Comparison of ENCODE assay signal across 23 cellular contexts in genomic region chr10:60172363-60172990, GRCh38.
DNase-seq lines count a peak whose midpoint lies in the region; ATAC-seq, FAIRE-seq and TF ChIP-seq lines count a peak whose summit lies in the region.
"Had no signal": no experiment of that assay in that cellular context is flagged by ENCODE, and none has a peak within 500 bp of the region (broad histone marks: within the 10 kb centered on the region; RNA-seq: fewer than 3 reads in every experiment).

No MANE protein-coding gene starts in this region.

- DNase-seq in HCT116 (ENCODE audit: low read depth, low spot score): no peak
- DNase-seq in NCI-H526 (lab: John Stamatoyannopoulos, UW): peak; percentile 86 to 96
- no peak for DNase-seq in smooth muscle cell (lab: John Stamatoyannopoulos, UW; ENCODE audit: unreplicated experiment)
- no peak for DNase-seq in G401 (ENCODE audit: low spot score)
- DNase-seq in GM03348 (ENCODE audit: low spot score): no peak
- no peak for DNase-seq in HTR-8/SVneo (ENCODE audit: insufficient read length, low spot score)
- DNase-seq: activated naive CD8-positive, alpha-beta T cell treated with anti-CD3 and anti-CD28 coated beads, Interleukin-2, amount 50 U/mL, for 24 hours; AML-193; caudate nucleus; DMS 273 treated with DMSO at 0.1 percent for 48 hours; effector memory CD4-positive, alpha-beta T cell; GOT3; islet precursor cell; NCI-H1105 treated with DMSO at 0.1 percent for 48 hours; NCI-H2227 treated with DMSO at 0.1 percent for 48 hours; SHP77; sigmoid colon; stimulated activated CD4-positive, alpha-beta T cell treated with anti-CD3 and anti-CD28 coated beads, Interleukin-1b, Interleukin-23, amount 100 ng/mL, for 48 hours; T-helper 2 cell had no signal

- ATAC-seq in HCT116 (peak; percentile 46; the same call in 1 of the 2 replicates), esophagus mucosa (peak; percentile 86)
- ATAC-seq: activated naive CD8-positive, alpha-beta T cell treated with anti-CD3 and anti-CD28 coated beads, Interleukin-2, amount 50 U/mL, for 24 hours; activated T-helper 17 cell treated with anti-CD3 and anti-CD28 coated beads, Interleukin-2, amount 50 U/mL, for 72 hours had no signal

- H4K20me1 ChIP-seq in HCT116 (ENCODE audit: insufficient read depth): no peaks in the 10 kb centered on the region
- no peaks in the 10 kb centered on the region for H4K20me1 ChIP-seq in smooth muscle cell (ENCODE audit: low read depth)

- 86% methylated on average over 9 of the region's 9 CpGs for WGBS in smooth muscle cell (ENCODE audit: low lambda C conversion rate)

- no peak for FAIRE-seq in HTR-8/SVneo (lab: Jason Lieb, UNC)

- TF ChIP-seq RAD21 in HCT116 (IDR thresholded peaks at IDR 0.05; ENCODE audit: low read depth): no peak

- CTCF ChIA-PET in HCT116 (lab: Charles Lee): no interaction called here

- in situ Hi-C loops in G401 (cut with HindIII; ENCODE audit: low sequenced_read_pairs): no loop called here

- H3K27me3 ChIP-seq in HCT116 (ENCODE audit: insufficient read depth, low read length) (no peaks in the 10 kb centered on the region), smooth muscle cell (ENCODE audit: low read depth) (no peaks in the 10 kb centered on the region)
- H3K27me3 ChIP-seq: neutrophil, sigmoid colon had no signal

- no peaks in the 10 kb centered on the region for H3K9me2 ChIP-seq in HCT116 (ENCODE audit: insufficient read depth)

- H3K79me2 ChIP-seq in HCT116 (ENCODE audit: insufficient read depth, low read length) (no peaks in the 10 kb centered on the region), smooth muscle cell (ENCODE audit: low read depth) (no peaks in the 10 kb centered on the region)

- peaks cover 3 to 10% of the 10 kb centered on the region in 2 experiments; a peak in 2 of 4 replicates for H3K4me1 ChIP-seq in HCT116 (ENCODE audit: control insufficient read depth in 1 of 2, insufficient read depth in 2 of 2, low read length in 2 of 2)
- H3K4me1 ChIP-seq in smooth muscle cell (ENCODE audit: low read depth): no peaks in the 10 kb centered on the region

- H3K27ac ChIP-seq in HCT116 (ENCODE audit: low read depth, low read length) (no peak overlapping the region), smooth muscle cell (ENCODE audit: low read depth) (peak overlapping the region; percentile 73)
- H3K27ac ChIP-seq: KMS-11, neutrophil, sigmoid colon had no signal

- RAD21 ChIA-PET in HCT116 (lab: Charles Lee; ENCODE audit: low non-redundant PET in 1 of 2, low total read pairs in 2 of 2, uncharacterized antibody in 2 of 2, unreplicated experiment in 2 of 2): no interaction called here

- intact Hi-C loops in HCT116 (cut with micrococcal nuclease): no loop called here

- H3F3A ChIP-seq in smooth muscle cell (ENCODE audit: low read depth): no peaks in the 10 kb centered on the region

- no peak overlapping the region for H3K4me3 ChIP-seq in HCT116 (replicated peaks in 1 of 2; ENCODE audit: low read depth in 1 of 2, low read length in 2 of 2)
- H3K4me3 ChIP-seq in smooth muscle cell: no peak overlapping the region
- H3K4me3 ChIP-seq: sigmoid colon had no signal

- no peak overlapping the region for H3K9ac ChIP-seq in HCT116 (ENCODE audit: low read length)
- peak overlapping the region; percentile 30 for H3K9ac ChIP-seq in smooth muscle cell (ENCODE audit: low read depth)
- H3K9ac ChIP-seq: KMS-11 had no signal

- TF ChIP-seq CTCF in HCT116 (IDR thresholded peaks at IDR 0.05 in 2 of 3, conservative IDR thresholded peaks at IDR 0.05 in 1 of 3; ENCODE audit: borderline replicate concordance in 1 of 3, insufficient read depth in 1 of 3, low read depth in 2 of 3, low read length in 2 of 3) (no peak), smooth muscle cell (IDR thresholded peaks at IDR 0.05; ENCODE audit: borderline replicate concordance, insufficient read depth, poor library complexity, severe bottlenecking) (no peak)

- TF ChIP-seq POLR2A in HCT116 (IDR thresholded peaks at IDR 0.05; ENCODE audit: borderline replicate concordance, extremely low read depth, insufficient read depth, insufficient read length): no peak

- no TSS peak for BruUV-seq in HCT116 (replicated peaks; lab: Mats Ljungman, UMichigan)

- 0 out of 2 replicates have a peak overlapping the region, but pooled peaks have one; percentile 14 for H3K4me2 ChIP-seq in HCT116 (ENCODE audit: low read length)
- no peak overlapping the region for H3K4me2 ChIP-seq in smooth muscle cell
- H3K4me2 ChIP-seq: KMS-11 had no signal

- H3K36me3 ChIP-seq in HCT116 (ENCODE audit: control insufficient read depth in 1 of 2, insufficient read depth in 2 of 2, low read length in 2 of 2): no peaks in the 10 kb centered on the region
- H3K36me3 ChIP-seq in smooth muscle cell (ENCODE audit: low read depth): no peaks in the 10 kb centered on the region
- H3K36me3 ChIP-seq: neutrophil, sigmoid colon had no signal

- POLR2A ChIA-PET in HCT116 (lab: Charles Lee): no interaction called here

- H2AFZ ChIP-seq in HCT116 (ENCODE audit: low read depth, low read length, poor library complexity, severe bottlenecking) (no peak overlapping the region), smooth muscle cell (ENCODE audit: low read depth) (no peak overlapping the region)

- H3K9me3 ChIP-seq in HCT116 (ENCODE audit: control insufficient read depth in 1 of 2, insufficient read depth in 1 of 2, low read depth in 1 of 2, low read length in 2 of 2): no peaks in the 10 kb centered on the region
- no peaks in the 10 kb centered on the region for H3K9me3 ChIP-seq in smooth muscle cell (replicated peaks; ENCODE audit: low read depth)
- H3K9me3 ChIP-seq: neutrophil, sigmoid colon had no signal

TF ChIP-seq in HCT116, 20 proteins besides CTCF, POLR2A, EP300 and RAD21:
- TF ChIP-seq EZH2phosphoT487 (IDR thresholded peaks at IDR 0.05; ENCODE audit: borderline replicate concordance) (no peak), FOSL1 (IDR thresholded peaks at IDR 0.05; ENCODE audit: low read depth) (no peak), REST (IDR thresholded peaks at IDR 0.05; ENCODE audit: low read depth) (no peak), CEBPB (IDR thresholded peaks at IDR 0.05; ENCODE audit: low read depth) (no peak), SRF (IDR thresholded peaks at IDR 0.05; ENCODE audit: low read depth) (no peak), POLR2AphosphoS5 (IDR thresholded peaks at IDR 0.05; ENCODE audit: low read depth, low read length) (no peak)

Comparison
In these comparisons a context has a peak if more than half of its experiments do, and no peak if none do; other contexts are left out.
1. DNase-seq: peak in NCI-H526 (2 of 2); none in HCT116 (single experiment), smooth muscle cell (single experiment), G401 (single experiment), GM03348 (single experiment) and HTR-8/SVneo (single experiment).